Comparison of ENCODE assay signal across 19 cellular contexts in genomic region chr5:93681432-93681831, GRCh38. TPM values are rescaled to one million over a fixed set of nuclear protein-coding genes. Genes with fewer than 3 reads are reported as not detected.
DNase-seq lines count a peak whose midpoint lies in the region; ATAC-seq, FAIRE-seq and TF ChIP-seq lines count a peak whose summit lies in the region.
"Had no signal": no experiment of that assay in that cellular context is flagged by ENCODE, and none has a peak within 500 bp of the region (broad histone marks: within the 10 kb centered on the region; RNA-seq: fewer than 3 reads in every experiment).

No MANE protein-coding gene starts in this region.

- no peak for DNase-seq in D721Med (ENCODE audit: insufficient read length, low spot score)
- DNase-seq in KBM-7, result peak; percentile 3
- no peak for DNase-seq in brain microvascular endothelial cell
- DNase-seq in nephron progenitor cell, result no peak
- no peak for DNase-seq in breast epithelium (ENCODE audit: low spot score in 2 of 2)
- no peak for DNase-seq in Calu3
- no peak for DNase-seq in GM13977 (ENCODE audit: low spot score)
- DNase-seq: activated CD8-positive, alpha-beta memory T cell treated with anti-CD3 and anti-CD28 coated beads, Interleukin-2, amount 50 U/mL, for 48 hours; activated naive CD8-positive, alpha-beta T cell treated with anti-CD3 and anti-CD28 coated beads for 36 hours; CD4-positive, alpha-beta memory T cell; dorsolateral prefrontal cortex; NCI-H146; NCI-H526; SHP77 treated with DMSO at 0.1 percent for 48 hours; WERI-Rb-1 had no signal

- H3K27ac ChIP-seq in brain microvascular endothelial cell (no peak overlapping the region), breast epithelium (no peak overlapping the region)
- H3K27ac ChIP-seq: dorsolateral prefrontal cortex, gastroesophageal sphincter, WERI-Rb-1 had no signal

- H3K27me3 Mint-ChIP-seq in nephron progenitor cell (ENCODE audit: low read depth, poor library complexity), result no peaks in the 10 kb centered on the region
- no peaks in the 10 kb centered on the region for H3K27me3 Mint-ChIP-seq in Calu3 (ENCODE audit: unreplicated experiment)
- H3K27me3 Mint-ChIP-seq: activated naive CD8-positive, alpha-beta T cell treated with anti-CD3 and anti-CD28 coated beads for 36 hours; CD4-positive, alpha-beta memory T cell had no signal

- H3K36me3 ChIP-seq in brain microvascular endothelial cell (replicated peaks) (no peaks in the 10 kb centered on the region), breast epithelium (no peaks in the 10 kb centered on the region)
- H3K36me3 ChIP-seq: gastroesophageal sphincter, WERI-Rb-1 had no signal

- no peak for TF ChIP-seq POLR2A in breast epithelium (IDR thresholded peaks at IDR 0.05)

- peak overlapping the region; percentile 33 for H3K4me3 Mint-ChIP-seq in nephron progenitor cell
- no peak overlapping the region for H3K4me3 Mint-ChIP-seq in Calu3 (ENCODE audit: low read depth, unreplicated experiment)
- H3K4me3 Mint-ChIP-seq: activated naive CD8-positive, alpha-beta T cell treated with anti-CD3 and anti-CD28 coated beads for 36 hours; CD4-positive, alpha-beta memory T cell had no signal

- intact Hi-C loops in breast epithelium (cut with DNase I; ENCODE audit: low total_unique reads), result no loop called here
- intact Hi-C loops in Calu3 (cut with micrococcal nuclease; ENCODE audit: unreplicated experiment), result no loop called here

- H3K9me3 Mint-ChIP-seq in nephron progenitor cell (peaks cover 16% of the 10 kb centered on the region), Calu3 (ENCODE audit: low read depth, unreplicated experiment) (no peaks in the 10 kb centered on the region)
- H3K9me3 Mint-ChIP-seq: activated naive CD8-positive, alpha-beta T cell treated with anti-CD3 and anti-CD28 coated beads for 36 hours; CD4-positive, alpha-beta memory T cell had no signal

- no peaks in the 10 kb centered on the region for H3K9me3 ChIP-seq in breast epithelium
- H3K9me3 ChIP-seq: gastroesophageal sphincter had no signal

- H3K4me3 ChIP-seq in brain microvascular endothelial cell (ENCODE audit: low read depth, low read length), result no peak overlapping the region
- H3K4me3 ChIP-seq in breast epithelium, result no peak overlapping the region
- H3K4me3 ChIP-seq: dorsolateral prefrontal cortex, gastroesophageal sphincter, K562 had no signal

- H3K4me1 Mint-ChIP-seq in nephron progenitor cell (peaks cover 68% of the 10 kb centered on the region), Calu3 (ENCODE audit: low read depth, unreplicated experiment) (no peaks in the 10 kb centered on the region)
- H3K4me1 Mint-ChIP-seq: activated naive CD8-positive, alpha-beta T cell treated with anti-CD3 and anti-CD28 coated beads for 36 hours; CD4-positive, alpha-beta memory T cell had no signal

- TF ChIP-seq CTCF in D721Med (IDR thresholded peaks at IDR 0.05; ENCODE audit: insufficient read depth, missing control alignments) (peak; percentile 8), brain microvascular endothelial cell (IDR thresholded peaks at IDR 0.05; ENCODE audit: low read depth, low read length, missing control alignments) (peak; percentile 72), nephron progenitor cell (IDR thresholded peaks at IDR 0.05) (peak; percentile 53), breast epithelium (IDR thresholded peaks at IDR 0.05) (peak in 1 of 3 donors; percentile 11), Calu3 (IDR thresholded peaks at IDR 0.05; ENCODE audit: unreplicated experiment) (no peak), GM13977 (IDR thresholded peaks at IDR 0.05; ENCODE audit: extremely low read depth, insufficient read depth, missing control alignments) (no peak)

- no peaks in the 10 kb centered on the region for H3K4me1 ChIP-seq in breast epithelium

- H3K36me3 Mint-ChIP-seq in nephron progenitor cell (ENCODE audit: low read depth) (peaks cover 17% of the 10 kb centered on the region), Calu3 (ENCODE audit: insufficient read depth, unreplicated experiment) (no peaks in the 10 kb centered on the region)

- in situ Hi-C loops in KBM-7 (cut with MboI; ENCODE audit: low pct_unique_long_range_greater_than_20kb, low sequenced_read_pairs), result no loop called here
- in situ Hi-C loops in brain microvascular endothelial cell (cut with HindIII; ENCODE audit: low pct_ligation_motif_present, low sequenced_read_pairs), result no loop called here
- in situ Hi-C loops in GM13977 (cut with MboI; ENCODE audit: low pct_unique_long_range_greater_than_20kb, low sequenced_read_pairs, unreplicated experiment), result no loop called here

- ATAC-seq in HG03045 (IDR thresholded peaks at IDR 0.05; ENCODE audit: unreplicated experiment), result no peak
- ATAC-seq: gastroesophageal sphincter, K562 had no signal

- BruUV-seq in Calu3 (replicated peaks; lab: Mats Ljungman, UMichigan), result no TSS peak

- H3K27me3 ChIP-seq in brain microvascular endothelial cell (replicated peaks) (no peaks in the 10 kb centered on the region), breast epithelium (no peaks in the 10 kb centered on the region)
- H3K27me3 ChIP-seq: dorsolateral prefrontal cortex, gastroesophageal sphincter had no signal

- CTCF ChIA-PET in Calu3 (lab: Charles Lee), result interaction anchor here (0.7 kb wide), 1 partner anchor 16 kb away, joined by 3 read pairs; no protein-coding TSS in a partner anchor

- H3K27ac Mint-ChIP-seq in nephron progenitor cell (peak overlapping the region; percentile 98), Calu3 (ENCODE audit: unreplicated experiment) (no peak overlapping the region)
- H3K27ac Mint-ChIP-seq: activated naive CD8-positive, alpha-beta T cell treated with anti-CD3 and anti-CD28 coated beads for 36 hours had no signal

- FAIRE-seq in D721Med (lab: Jason Lieb, UNC), result no peak
- FAIRE-seq: K562, keratinocyte had no signal

RNA-seq across cellular contexts. Expression of gene POU5F2, which starts 60.0 kb away (rescaled TPM):
- total RNA-seq in breast epithelium, result 10 to 100 TPM in 1 of 3 donors, 1 to 10 TPM in 2; 4.2 to 10.4 (median 6.2) TPM
- total RNA-seq in Calu3 (2022), result 1.4 and 2.0 TPM in 2 replicates

Comparison
In these comparisons a context has a peak if more than half of its experiments do, and no peak if none do; other contexts are left out.
1. CTCF ChIP-seq: peak in D721Med (single experiment), brain microvascular endothelial cell (single experiment) and nephron progenitor cell (single experiment); none in Calu3 (single experiment) and GM13977 (single experiment).